22 cellular contexts compared by ENCODE assay signal in the genomic region with DNA sequence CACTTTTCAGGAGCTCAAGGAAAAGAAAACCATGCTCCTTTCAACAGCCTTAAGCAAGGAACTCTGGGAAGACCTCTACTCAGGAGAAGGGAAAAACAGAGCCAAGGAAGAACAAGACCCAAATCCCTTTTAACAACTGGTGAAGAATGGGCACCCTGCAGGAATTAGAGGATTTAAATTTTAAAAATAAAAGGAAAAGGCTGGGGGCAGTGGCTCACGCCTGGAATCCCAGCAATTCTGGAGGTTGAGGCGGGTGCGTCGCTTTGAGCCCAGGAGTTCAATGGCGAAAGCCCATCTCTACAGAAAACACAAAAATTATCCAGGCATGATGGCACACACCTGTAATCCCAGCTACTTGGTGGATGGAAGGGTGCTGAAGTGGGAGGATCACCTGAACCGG. TPM values are rescaled to one million over a fixed set of nuclear protein-coding genes. Genes with fewer than 3 reads are reported as not detected.
DNase-seq lines count a peak whose midpoint lies in the region; ATAC-seq and TF ChIP-seq lines count a peak whose summit lies in the region.
"Had no signal": no experiment of that assay in that cellular context is flagged by ENCODE, and none has a peak within 500 bp of the region (broad histone marks: within the 10 kb centered on the region; RNA-seq: fewer than 3 reads in every experiment).

No MANE protein-coding gene starts in this region.

- H3K27me3 ChIP-seq in GM23338 (ENCODE audit: insufficient read depth) (no peaks in the 10 kb centered on the region), neural progenitor cell (no peaks in the 10 kb centered on the region)
- H3K27me3 ChIP-seq: BE2C; BLaER1 treated with 17β-estradiol and CSF1 and Interleukin-3, amounts not matched to agents 10 nM and 100 nM had no signal

- H4K20me1 ChIP-seq in GM23338 (replicated peaks; ENCODE audit: insufficient read depth) (no peaks in the 10 kb centered on the region), neural progenitor cell (ENCODE audit: low read depth) (no peaks in the 10 kb centered on the region)
- H4K20me1 ChIP-seq: BLaER1 treated with 17β-estradiol and CSF1 and Interleukin-3, amounts not matched to agents 10 nM and 100 nM had no signal

- no peaks in the 10 kb centered on the region for H3F3A ChIP-seq in GM23338 (replicated peaks; ENCODE audit: low read depth)
- peaks cover 12% of the 10 kb centered on the region for H3F3A ChIP-seq in neural progenitor cell (ENCODE audit: low read depth)

- H3K27ac Mint-ChIP-seq in GM23338 (no peak overlapping the region), brain (peak overlapping the region; percentile 64 to 85 (median 71)), mesothelial cell of epicardium (peak overlapping the region; percentile 87), neural progenitor cell (no peak overlapping the region)
- no peak overlapping the region for H3K27ac Mint-ChIP-seq in activated naive CD4-positive, alpha-beta T cell treated with anti-CD3 and anti-CD28 coated beads, Interleukin-2, amount 50 U/mL, for 72 hours
- H3K27ac Mint-ChIP-seq: CD14-positive monocyte; CD4-positive, alpha-beta T cell; CD8-positive, alpha-beta memory T cell; HFFc6 had no signal

- no peak overlapping the region for H3K4me3 ChIP-seq in GM23338
- no peak overlapping the region for H3K4me3 ChIP-seq in neural progenitor cell
- H3K4me3 ChIP-seq: BLaER1 treated with 17β-estradiol and CSF1 and Interleukin-3, amounts not matched to agents 10 nM and 100 nM; GM12878; HAP-1 had no signal

- no peak for TF ChIP-seq CTCF in GM23338 (conservative IDR thresholded peaks at IDR 0.05; ENCODE audit: low read depth in 2 of 2)
- no peak for TF ChIP-seq CTCF in brain (conservative IDR thresholded peaks at IDR 0.05)
- no peak for TF ChIP-seq CTCF in mesothelial cell of epicardium (IDR thresholded peaks at IDR 0.05; ENCODE audit: unreplicated experiment)
- TF ChIP-seq CTCF in neural progenitor cell (IDR thresholded peaks at IDR 0.05) = no peak

- ATAC-seq in GM23338 (peak; percentile 53), GM21786 (IDR thresholded peaks at IDR 0.05; ENCODE audit: unreplicated experiment) (no peak)
- ATAC-seq in activated naive CD4-positive, alpha-beta T cell treated with anti-CD3 and anti-CD28 coated beads, Interleukin-2, amount 50 U/mL, for 72 hours = no peak
- ATAC-seq: GM12878 had no signal

- H3K9me3 Mint-ChIP-seq in GM23338 (no peaks in the 10 kb centered on the region), brain (no peaks in the 10 kb centered on the region), mesothelial cell of epicardium (no peaks in the 10 kb centered on the region), neural progenitor cell (no peaks in the 10 kb centered on the region)
- no peaks in the 10 kb centered on the region for H3K9me3 Mint-ChIP-seq in activated naive CD4-positive, alpha-beta T cell treated with anti-CD3 and anti-CD28 coated beads, Interleukin-2, amount 50 U/mL, for 72 hours
- H3K9me3 Mint-ChIP-seq: CD14-positive monocyte; CD4-positive, alpha-beta T cell; CD8-positive, alpha-beta memory T cell; HFFc6 had no signal

- H3K36me3 ChIP-seq in GM23338 (ENCODE audit: insufficient read depth) (no peaks in the 10 kb centered on the region; the same call in 1 of the 2 replicates), neural progenitor cell (no peaks in the 10 kb centered on the region)
- H3K36me3 ChIP-seq: BE2C, HAP-1 had no signal

- H3K4me1 ChIP-seq in GM23338 (ENCODE audit: insufficient read depth) (peaks cover 9% of the 10 kb centered on the region; the same call in 1 of the 2 replicates), neural progenitor cell (peaks cover 28% of the 10 kb centered on the region)
- H3K4me1 ChIP-seq: BE2C, HAP-1 had no signal

- H3K4me3 Mint-ChIP-seq in GM23338 = no peak overlapping the region
- H3K4me3 Mint-ChIP-seq in brain = peak overlapping the region in 1 of 5 experiments; percentile 8
- no peak overlapping the region for H3K4me3 Mint-ChIP-seq in mesothelial cell of epicardium
- H3K4me3 Mint-ChIP-seq in neural progenitor cell = no peak overlapping the region
- H3K4me3 Mint-ChIP-seq: CD14-positive monocyte; CD4-positive, alpha-beta T cell; CD8-positive, alpha-beta memory T cell; HFFc6 had no signal

- H3K79me2 ChIP-seq in GM23338 (replicated peaks; ENCODE audit: insufficient read depth) (no peaks in the 10 kb centered on the region), neural progenitor cell (ENCODE audit: low read depth) (no peaks in the 10 kb centered on the region)

- H3K36me3 Mint-ChIP-seq in GM23338 (ENCODE audit: low read depth) (no peaks in the 10 kb centered on the region), brain (peaks cover 82% of the 10 kb centered on the region), mesothelial cell of epicardium (peaks cover 28% of the 10 kb centered on the region), neural progenitor cell (peaks cover 49% of the 10 kb centered on the region)
- H3K36me3 Mint-ChIP-seq in activated naive CD4-positive, alpha-beta T cell treated with anti-CD3 and anti-CD28 coated beads, Interleukin-2, amount 50 U/mL, for 72 hours = no peaks in the 10 kb centered on the region
- H3K36me3 Mint-ChIP-seq: CD14-positive monocyte; CD8-positive, alpha-beta memory T cell had no signal

- DNase-seq in GM23338 (ENCODE audit: low spot score) (no peak), mesothelial cell of epicardium (ENCODE audit: low spot score in 2 of 2, unreplicated experiment in 2 of 2) (no peak), neural progenitor cell (ENCODE audit: low spot score) (peak; percentile 20), NOMO-1 treated with DMSO at 0.1 percent for 48 hours (lab: John Stamatoyannopoulos, UW; ENCODE audit: unreplicated experiment) (no peak), AG08395 (ENCODE audit: low spot score) (no peak)
- no peak for DNase-seq in activated naive CD4-positive, alpha-beta T cell treated with anti-CD3 and anti-CD28 coated beads, Interleukin-2, amount 50 U/mL, for 72 hours (ENCODE audit: low spot score in 2 of 2)
- DNase-seq: AML-193; BE2C; CD4-positive, alpha-beta T cell; CD8-positive, alpha-beta memory T cell; DMS 273 treated with DMSO at 0.1 percent for 48 hours; DMS79; EL; GDM1; HFFc6 had no signal

- no peak overlapping the region for H3K27ac ChIP-seq in GM23338 (ENCODE audit: low read depth)
- no peak overlapping the region for H3K27ac ChIP-seq in neural progenitor cell
- H3K27ac ChIP-seq: 22Rv1; BLaER1 treated with 17β-estradiol and CSF1 and Interleukin-3, amounts not matched to agents 10 nM and 100 nM had no signal

- H3K4me1 Mint-ChIP-seq in GM23338 (peaks cover 15% of the 10 kb centered on the region), brain (peaks cover 76% of the 10 kb centered on the region), mesothelial cell of epicardium (peaks cover 44% of the 10 kb centered on the region), neural progenitor cell (peaks cover 29% of the 10 kb centered on the region)
- H3K4me1 Mint-ChIP-seq: CD14-positive monocyte; CD8-positive, alpha-beta memory T cell had no signal

- no peaks in the 10 kb centered on the region for H3K9me3 ChIP-seq in neural progenitor cell (ENCODE audit: low read depth)
- H3K9me3 ChIP-seq: BE2C; BLaER1 treated with 17β-estradiol and CSF1 and Interleukin-3, amounts not matched to agents 10 nM and 100 nM; HAP-1 had no signal

- no peak overlapping the region for H2AFZ ChIP-seq in GM23338
- H2AFZ ChIP-seq in neural progenitor cell (replicated peaks) = no peak overlapping the region

- no peaks in the 10 kb centered on the region for H3K9me2 ChIP-seq in GM23338 (ENCODE audit: insufficient read depth)

- H3K9ac ChIP-seq in neural progenitor cell = no peak overlapping the region
- H3K9ac ChIP-seq: BLaER1 treated with 17β-estradiol and CSF1 and Interleukin-3, amounts not matched to agents 10 nM and 100 nM had no signal

- no peak overlapping the region for H3K4me2 ChIP-seq in GM23338
- peak overlapping the region; percentile 37 for H3K4me2 ChIP-seq in neural progenitor cell
- H3K4me2 ChIP-seq: BLaER1 treated with 17β-estradiol and CSF1 and Interleukin-3, amounts not matched to agents 10 nM and 100 nM had no signal

- H3K27me3 Mint-ChIP-seq in GM23338 (ENCODE audit: insufficient read depth, low read depth, poor library complexity) (peaks cover 10% of the 10 kb centered on the region), brain (no peaks in the 10 kb centered on the region), mesothelial cell of epicardium (ENCODE audit: low read depth) (no peaks in the 10 kb centered on the region), neural progenitor cell (ENCODE audit: insufficient read depth, low read depth) (peaks cover 2% of the 10 kb centered on the region)
- H3K27me3 Mint-ChIP-seq: CD4-positive, alpha-beta T cell had no signal

TF ChIP-seq in GM23338, 12 proteins besides CTCF, POLR2A, EP300 and RAD21 (continues in another document):
- no peak for TF ChIP-seq EZH2phosphoT487 (IDR thresholded peaks at IDR 0.05; ENCODE audit: unreplicated experiment)
- TF ChIP-seq POLR2AphosphoS5 (IDR thresholded peaks at IDR 0.05; ENCODE audit: low read depth) = no peak
- no peak for TF ChIP-seq NANOG (IDR thresholded peaks at IDR 0.05; ENCODE audit: borderline replicate concordance)
- no peak for TF ChIP-seq ZNF114 (CRISPR knock-in tag; IDR thresholded peaks at IDR 0.05)

RNA-seq across cellular contexts. Expression of gene RAD18, which starts 58.3 kb away (rescaled TPM):
- total RNA-seq in GM23338 (2014; rRNA removed; shearing (Covaris generic)) = 17.9 and 40.1 TPM in 2 replicates
- polyA plus RNA-seq in GM23338 (2016; fragmentation: Nextera tagmentation; extraction: Ambion mirVana) (21.5 and 25.4 TPM in 2 replicates), brain (ENCODE audit: insufficient read depth, low read depth, low replicate concordance) (3.4 TPM)
- total RNA-seq in mesothelial cell of epicardium (22.2 to 23.6 TPM (median 23.2 TPM) in 3 replicates), neural progenitor cell (ENCODE audit: low replicate concordance) (13.9 and 22.1 TPM in 2 replicates)
- total RNA-seq in activated naive CD4-positive, alpha-beta T cell treated with anti-CD3 and anti-CD28 coated beads, Interleukin-2, amount 50 U/mL, for 72 hours = 10 to 100 TPM; 51.6 to 69.2 TPM

Comparison
In these comparisons a context has a peak if more than half of its experiments do, and no peak if none do; other contexts are left out.
1. H3K27ac Mint-ChIP-seq: peak in brain (5 of 5) and mesothelial cell of epicardium (single experiment); none in GM23338 (single experiment), neural progenitor cell (single experiment) and activated naive CD4-positive, alpha-beta T cell treated with anti-CD3 and anti-CD28 coated beads, Interleukin-2, amount 50 U/mL, for 72 hours (0 of 2).